ENCODE assay signal across 5 cellular contexts in genomic region chr6:165970001-165970400, GRCh38.
"Had no signal": no experiment of that assay in that cellular context is flagged by ENCODE, and none has a peak within 500 bp of the region (broad histone marks: within the 10 kb centered on the region; RNA-seq: fewer than 3 reads in every experiment).

No MANE protein-coding gene starts in this region.

- DNase-seq: H9, HCEC 1CT, Kasumi-1, KG1 had no signal

- ATAC-seq: GM23338 had no signal

- H3K4me2 ChIP-seq: GM23338 had no signal

- H2AFZ ChIP-seq: GM23338 had no signal

- H3K4me3 ChIP-seq: GM23338 had no signal
